Comparison of ENCODE assay signal across 2 cellular contexts in the genomic region with DNA sequence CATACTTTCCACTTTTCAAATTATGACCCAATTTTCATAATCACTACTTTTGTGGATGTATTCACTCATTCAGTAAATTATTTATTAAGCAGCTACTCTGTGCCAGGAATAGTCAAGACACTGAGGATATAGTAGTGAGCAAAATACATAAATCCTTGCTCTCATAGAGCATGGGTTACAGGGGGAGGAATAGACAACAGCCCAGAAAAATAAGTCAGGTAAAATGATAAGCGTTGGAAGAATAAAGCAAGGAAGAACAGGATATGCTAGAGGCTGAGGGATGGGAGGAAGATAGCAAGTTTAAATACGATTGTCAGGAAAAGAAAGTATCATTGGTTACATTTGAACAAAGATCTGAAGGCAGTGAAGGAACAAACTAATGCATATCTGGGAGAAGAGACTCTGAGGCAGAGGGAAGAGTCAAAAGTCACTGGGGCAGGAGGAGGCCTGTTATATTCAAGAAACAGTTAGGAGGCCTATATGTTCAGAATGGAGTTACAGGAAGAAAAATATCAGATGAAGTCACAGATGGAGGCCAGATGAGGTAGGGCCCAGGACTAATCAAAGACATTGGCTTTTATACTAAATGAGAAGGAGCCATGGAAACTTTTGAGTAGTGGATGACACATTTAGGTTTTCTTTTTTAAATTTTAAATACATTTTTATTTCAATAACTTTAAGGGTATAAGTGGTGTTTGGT.
TF ChIP-seq lines count a peak whose summit lies in the region.

No MANE protein-coding gene starts in this region.

TF ChIP-seq in SK-N-SH, 30 proteins besides CTCF, POLR2A, EP300 and RAD21 (continued from another document):
- TF ChIP-seq, protein P1, sequence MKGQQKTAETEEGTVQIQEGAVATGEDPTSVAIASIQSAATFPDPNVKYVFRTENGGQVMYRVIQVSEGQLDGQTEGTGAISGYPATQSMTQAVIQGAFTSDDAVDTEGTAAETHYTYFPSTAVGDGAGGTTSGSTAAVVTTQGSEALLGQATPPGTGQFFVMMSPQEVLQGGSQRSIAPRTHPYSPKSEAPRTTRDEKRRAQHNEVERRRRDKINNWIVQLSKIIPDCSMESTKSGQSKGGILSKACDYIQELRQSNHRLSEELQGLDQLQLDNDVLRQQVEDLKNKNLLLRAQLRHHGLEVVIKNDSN (IDR thresholded peaks at IDR 0.05; ENCODE audit: borderline replicate concordance, low read depth): no peak
- TF ChIP-seq RCOR1 (IDR thresholded peaks at IDR 0.05; ENCODE audit: low read length) (no peak), RFX5 (IDR thresholded peaks at IDR 0.05; ENCODE audit: low read length) (no peak), GATA2 (CRISPR knock-in tag; IDR thresholded peaks at IDR 0.05) (no peak), TEAD4 (IDR thresholded peaks at IDR 0.05; ENCODE audit: borderline replicate concordance, insufficient read depth) (no peak)
- TF ChIP-seq, protein P2, sequence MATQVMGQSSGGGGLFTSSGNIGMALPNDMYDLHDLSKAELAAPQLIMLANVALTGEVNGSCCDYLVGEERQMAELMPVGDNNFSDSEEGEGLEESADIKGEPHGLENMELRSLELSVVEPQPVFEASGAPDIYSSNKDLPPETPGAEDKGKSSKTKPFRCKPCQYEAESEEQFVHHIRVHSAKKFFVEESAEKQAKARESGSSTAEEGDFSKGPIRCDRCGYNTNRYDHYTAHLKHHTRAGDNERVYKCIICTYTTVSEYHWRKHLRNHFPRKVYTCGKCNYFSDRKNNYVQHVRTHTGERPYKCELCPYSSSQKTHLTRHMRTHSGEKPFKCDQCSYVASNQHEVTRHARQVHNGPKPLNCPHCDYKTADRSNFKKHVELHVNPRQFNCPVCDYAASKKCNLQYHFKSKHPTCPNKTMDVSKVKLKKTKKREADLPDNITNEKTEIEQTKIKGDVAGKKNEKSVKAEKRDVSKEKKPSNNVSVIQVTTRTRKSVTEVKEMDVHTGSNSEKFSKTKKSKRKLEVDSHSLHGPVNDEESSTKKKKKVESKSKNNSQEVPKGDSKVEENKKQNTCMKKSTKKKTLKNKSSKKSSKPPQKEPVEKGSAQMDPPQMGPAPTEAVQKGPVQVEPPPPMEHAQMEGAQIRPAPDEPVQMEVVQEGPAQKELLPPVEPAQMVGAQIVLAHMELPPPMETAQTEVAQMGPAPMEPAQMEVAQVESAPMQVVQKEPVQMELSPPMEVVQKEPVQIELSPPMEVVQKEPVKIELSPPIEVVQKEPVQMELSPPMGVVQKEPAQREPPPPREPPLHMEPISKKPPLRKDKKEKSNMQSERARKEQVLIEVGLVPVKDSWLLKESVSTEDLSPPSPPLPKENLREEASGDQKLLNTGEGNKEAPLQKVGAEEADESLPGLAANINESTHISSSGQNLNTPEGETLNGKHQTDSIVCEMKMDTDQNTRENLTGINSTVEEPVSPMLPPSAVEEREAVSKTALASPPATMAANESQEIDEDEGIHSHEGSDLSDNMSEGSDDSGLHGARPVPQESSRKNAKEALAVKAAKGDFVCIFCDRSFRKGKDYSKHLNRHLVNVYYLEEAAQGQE (IDR thresholded peaks at IDR 0.05; ENCODE audit: low read depth, low read length): no peak
TF ChIP-seq in SK-N-SH: peak in this region for 0.

TF ChIP-seq in SK-N-SH treated with all-trans-retinoic acid at 6 μM for 48 hours, 23 proteins besides CTCF, POLR2A, EP300 and RAD21 (continued from another document):
- TF ChIP-seq, protein P3, sequence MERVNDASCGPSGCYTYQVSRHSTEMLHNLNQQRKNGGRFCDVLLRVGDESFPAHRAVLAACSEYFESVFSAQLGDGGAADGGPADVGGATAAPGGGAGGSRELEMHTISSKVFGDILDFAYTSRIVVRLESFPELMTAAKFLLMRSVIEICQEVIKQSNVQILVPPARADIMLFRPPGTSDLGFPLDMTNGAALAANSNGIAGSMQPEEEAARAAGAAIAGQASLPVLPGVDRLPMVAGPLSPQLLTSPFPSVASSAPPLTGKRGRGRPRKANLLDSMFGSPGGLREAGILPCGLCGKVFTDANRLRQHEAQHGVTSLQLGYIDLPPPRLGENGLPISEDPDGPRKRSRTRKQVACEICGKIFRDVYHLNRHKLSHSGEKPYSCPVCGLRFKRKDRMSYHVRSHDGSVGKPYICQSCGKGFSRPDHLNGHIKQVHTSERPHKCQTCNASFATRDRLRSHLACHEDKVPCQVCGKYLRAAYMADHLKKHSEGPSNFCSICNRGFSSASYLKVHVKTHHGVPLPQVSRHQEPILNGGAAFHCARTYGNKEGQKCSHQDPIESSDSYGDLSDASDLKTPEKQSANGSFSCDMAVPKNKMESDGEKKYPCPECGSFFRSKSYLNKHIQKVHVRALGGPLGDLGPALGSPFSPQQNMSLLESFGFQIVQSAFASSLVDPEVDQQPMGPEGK (CRISPR knock-in tag; IDR thresholded peaks at IDR 0.05; ENCODE audit: borderline replicate concordance): no peak
- no peak for TF ChIP-seq ZNF565 (CRISPR knock-in tag; conservative IDR thresholded peaks at IDR 0.05; ENCODE audit: low read depth)
- no peak for TF ChIP-seq SNAI2 (CRISPR knock-in tag; IDR thresholded peaks at IDR 0.05)
- TF ChIP-seq, protein P4, sequence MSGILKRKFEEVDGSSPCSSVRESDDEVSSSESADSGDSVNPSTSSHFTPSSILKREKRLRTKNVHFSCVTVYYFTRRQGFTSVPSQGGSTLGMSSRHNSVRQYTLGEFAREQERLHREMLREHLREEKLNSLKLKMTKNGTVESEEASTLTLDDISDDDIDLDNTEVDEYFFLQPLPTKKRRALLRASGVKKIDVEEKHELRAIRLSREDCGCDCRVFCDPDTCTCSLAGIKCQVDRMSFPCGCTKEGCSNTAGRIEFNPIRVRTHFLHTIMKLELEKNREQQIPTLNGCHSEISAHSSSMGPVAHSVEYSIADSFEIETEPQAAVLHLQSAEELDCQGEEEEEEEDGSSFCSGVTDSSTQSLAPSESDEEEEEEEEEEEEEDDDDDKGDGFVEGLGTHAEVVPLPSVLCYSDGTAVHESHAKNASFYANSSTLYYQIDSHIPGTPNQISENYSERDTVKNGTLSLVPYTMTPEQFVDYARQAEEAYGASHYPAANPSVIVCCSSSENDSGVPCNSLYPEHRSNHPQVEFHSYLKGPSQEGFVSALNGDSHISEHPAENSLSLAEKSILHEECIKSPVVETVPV (CRISPR knock-in tag; IDR thresholded peaks at IDR 0.05): no peak
- TF ChIP-seq, protein P5, sequence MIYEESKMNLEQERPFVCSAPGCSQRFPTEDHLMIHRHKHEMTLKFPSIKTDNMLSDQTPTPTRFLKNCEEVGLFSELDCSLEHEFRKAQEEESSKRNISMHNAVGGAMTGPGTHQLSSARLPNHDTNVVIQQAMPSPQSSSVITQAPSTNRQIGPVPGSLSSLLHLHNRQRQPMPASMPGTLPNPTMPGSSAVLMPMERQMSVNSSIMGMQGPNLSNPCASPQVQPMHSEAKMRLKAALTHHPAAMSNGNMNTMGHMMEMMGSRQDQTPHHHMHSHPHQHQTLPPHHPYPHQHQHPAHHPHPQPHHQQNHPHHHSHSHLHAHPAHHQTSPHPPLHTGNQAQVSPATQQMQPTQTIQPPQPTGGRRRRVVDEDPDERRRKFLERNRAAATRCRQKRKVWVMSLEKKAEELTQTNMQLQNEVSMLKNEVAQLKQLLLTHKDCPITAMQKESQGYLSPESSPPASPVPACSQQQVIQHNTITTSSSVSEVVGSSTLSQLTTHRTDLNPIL (CRISPR knock-in tag; IDR thresholded peaks at IDR 0.05; ENCODE audit: low read depth): no peak
- TF ChIP-seq TOX (CRISPR knock-in tag; IDR thresholded peaks at IDR 0.05; ENCODE audit: borderline replicate concordance): no peak
- TF ChIP-seq, protein P6, sequence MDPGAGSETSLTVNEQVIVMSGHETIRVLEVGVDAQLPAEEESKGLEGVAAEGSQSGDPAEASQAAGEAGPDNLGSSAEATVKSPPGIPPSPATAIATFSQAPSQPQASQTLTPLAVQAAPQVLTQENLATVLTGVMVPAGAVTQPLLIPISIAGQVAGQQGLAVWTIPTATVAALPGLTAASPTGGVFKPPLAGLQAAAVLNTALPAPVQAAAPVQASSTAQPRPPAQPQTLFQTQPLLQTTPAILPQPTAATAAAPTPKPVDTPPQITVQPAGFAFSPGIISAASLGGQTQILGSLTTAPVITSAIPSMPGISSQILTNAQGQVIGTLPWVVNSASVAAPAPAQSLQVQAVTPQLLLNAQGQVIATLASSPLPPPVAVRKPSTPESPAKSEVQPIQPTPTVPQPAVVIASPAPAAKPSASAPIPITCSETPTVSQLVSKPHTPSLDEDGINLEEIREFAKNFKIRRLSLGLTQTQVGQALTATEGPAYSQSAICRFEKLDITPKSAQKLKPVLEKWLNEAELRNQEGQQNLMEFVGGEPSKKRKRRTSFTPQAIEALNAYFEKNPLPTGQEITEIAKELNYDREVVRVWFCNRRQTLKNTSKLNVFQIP (CRISPR knock-in tag; IDR thresholded peaks at IDR 0.05; ENCODE audit: borderline replicate concordance, low read depth): no peak
- no peak for TF ChIP-seq BACH2 (CRISPR knock-in tag; IDR thresholded peaks at IDR 0.05; ENCODE audit: borderline replicate concordance)
- TF ChIP-seq CSDC2 (CRISPR knock-in tag; IDR thresholded peaks at IDR 0.05): no peak
- TF ChIP-seq OSR1 (CRISPR knock-in tag; IDR thresholded peaks at IDR 0.05): no peak
- no peak for TF ChIP-seq ZNF8 (CRISPR knock-in tag; IDR thresholded peaks at IDR 0.05)
- TF ChIP-seq ZFP30 (CRISPR knock-in tag; IDR thresholded peaks at IDR 0.05): no peak
- no peak for TF ChIP-seq GLIS3 (CRISPR knock-in tag; IDR thresholded peaks at IDR 0.05)
- TF ChIP-seq TCF4 (CRISPR knock-in tag; IDR thresholded peaks at IDR 0.05; ENCODE audit: borderline replicate concordance): no peak
TF ChIP-seq in SK-N-SH treated with all-trans-retinoic acid at 6 μM for 48 hours: peak in this region for 0.
